ENCODE assay signal across 8 cellular contexts in the genomic region with DNA sequence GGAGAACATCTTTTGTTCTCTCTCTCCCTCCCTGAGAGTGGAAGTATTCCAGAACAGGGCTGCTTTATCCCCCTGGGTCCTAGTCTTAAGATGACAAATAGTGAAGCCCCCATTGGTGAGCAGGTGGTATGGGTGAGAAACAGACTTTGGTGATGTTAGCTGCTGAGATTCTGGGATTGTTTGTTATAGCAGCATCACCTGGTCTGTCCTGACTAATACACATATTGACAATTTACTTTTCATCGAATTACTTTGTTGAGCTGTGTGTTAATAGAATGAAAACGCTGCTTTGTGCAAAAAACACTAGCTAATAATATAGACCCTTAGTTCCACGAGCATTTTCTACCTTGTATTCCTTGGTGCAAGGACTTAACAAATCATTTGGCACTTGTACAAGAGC.
"Had no signal": no experiment of that assay in that cellular context is flagged by ENCODE, and none has a peak within 500 bp of the region (broad histone marks: within the 10 kb centered on the region; RNA-seq: fewer than 3 reads in every experiment).

No MANE protein-coding gene starts in this region.

- FAIRE-seq: G401.6, GM12878, GM12891, GM12892, GM18507, GM19239 had no signal

- DNase-seq: GDM1, GF-D8 had no signal

- ATAC-seq: GM12878 had no signal

- H3K4me3 ChIP-seq: GM12878 had no signal
